ENCODE assay signal across 31 cellular contexts in the genomic region with DNA sequence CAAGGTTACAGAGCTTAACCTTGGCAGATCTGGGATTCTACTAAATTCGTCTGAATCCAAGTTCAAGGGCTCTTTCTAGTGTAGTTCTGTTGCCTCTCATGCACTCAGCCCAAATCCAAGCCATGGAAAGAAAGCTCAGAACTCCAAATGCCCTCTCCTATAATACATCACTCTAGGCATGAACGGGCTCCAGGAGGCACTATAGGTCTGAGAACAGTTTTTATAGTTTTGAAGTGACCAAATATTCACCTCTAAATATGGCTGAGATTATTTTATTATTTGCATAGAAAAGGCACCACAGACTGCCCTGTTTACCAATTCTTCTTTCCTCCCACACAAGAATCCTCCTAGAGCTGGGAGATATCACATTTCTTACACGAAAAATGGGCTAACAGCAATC.
DNase-seq lines count a peak whose midpoint lies in the region; ATAC-seq, FAIRE-seq and TF ChIP-seq lines count a peak whose summit lies in the region.
"Had no signal": no experiment of that assay in that cellular context is flagged by ENCODE, and none has a peak within 500 bp of the region (broad histone marks: within the 10 kb centered on the region; RNA-seq: fewer than 3 reads in every experiment).

No MANE protein-coding gene starts in this region.

- H3K36me3 ChIP-seq in keratinocyte (ENCODE audit: control insufficient read depth in 2 of 2, extremely low read depth in 1 of 2, insufficient read depth in 2 of 2, low read length in 2 of 2) = no peaks in the 10 kb centered on the region
- H3K36me3 ChIP-seq in ascending aorta = no peaks in the 10 kb centered on the region
- H3K36me3 ChIP-seq in aorta (ENCODE audit: control insufficient read depth in 1 of 2, insufficient read depth in 2 of 2, low read length in 1 of 2) = no peaks in the 10 kb centered on the region
- H3K36me3 ChIP-seq: BE2C, HAP-1, ovary, right atrium auricular region, spleen, thyroid gland, vagina had no signal

- no peaks in the 10 kb centered on the region for H3K9me1 ChIP-seq in keratinocyte (ENCODE audit: control insufficient read depth, extremely low read depth, insufficient read depth, low read length)

- H3K27me3 ChIP-seq in keratinocyte (ENCODE audit: control insufficient read depth, extremely low read depth, insufficient read depth, low read length) = no peaks in the 10 kb centered on the region
- no peaks in the 10 kb centered on the region for H3K27me3 ChIP-seq in ascending aorta
- no peaks in the 10 kb centered on the region for H3K27me3 ChIP-seq in right cardiac atrium (ENCODE audit: control insufficient read depth, insufficient read depth)
- H3K27me3 ChIP-seq in aorta (ENCODE audit: control insufficient read depth in 1 of 2, insufficient read depth in 2 of 2, low read length in 1 of 2) = no peaks in the 10 kb centered on the region
- H3K27me3 ChIP-seq: BE2C, ovary, right atrium auricular region, spleen, thyroid gland, vagina had no signal

- no peaks in the 10 kb centered on the region for H3K9me3 ChIP-seq in keratinocyte (ENCODE audit: control insufficient read depth, low read depth, low read length)
- H3K9me3 ChIP-seq in ascending aorta = no peaks in the 10 kb centered on the region
- no peaks in the 10 kb centered on the region for H3K9me3 ChIP-seq in right cardiac atrium (ENCODE audit: control insufficient read depth, low read length)
- no peaks in the 10 kb centered on the region for H3K9me3 ChIP-seq in aorta (ENCODE audit: control insufficient read depth, low read length)
- H3K9me3 ChIP-seq: BE2C, HAP-1, ovary, right atrium auricular region, spleen, thyroid gland, vagina had no signal

- no peak overlapping the region for H3K4me3 ChIP-seq in keratinocyte (ENCODE audit: control insufficient read depth in 2 of 3, extremely low read depth in 1 of 3, insufficient read depth in 2 of 3, low read depth in 1 of 3, low read length in 3 of 3)
- H3K4me3 ChIP-seq in ascending aorta = no peak overlapping the region
- H3K4me3 ChIP-seq in right cardiac atrium (ENCODE audit: low read length) = no peak overlapping the region
- no peak overlapping the region for H3K4me3 ChIP-seq in aorta (ENCODE audit: low read length in 2 of 2)
- H3K4me3 ChIP-seq: HAP-1, ovary, right atrium auricular region, SK-N-MC, spleen, thyroid gland, vagina had no signal

- no peak for FAIRE-seq in keratinocyte (lab: Jason Lieb, UNC)
- FAIRE-seq: endothelial cell of umbilical vein, G401.6 had no signal

- dilution Hi-C loops in keratinocyte (cut with MboI; ENCODE audit: extremely low pct_ligation_motif_present, low sequenced_read_pairs) = no loop called here

- peak; percentile 35; the same call in 1 of the 2 replicates for TF ChIP-seq CTCF in 22Rv1 (IDR thresholded peaks at IDR 0.05)
- TF ChIP-seq CTCF in LNCAP (IDR thresholded peaks at IDR 0.05) = peak; percentile 49
- TF ChIP-seq CTCF in keratinocyte (optimal IDR thresholded peaks at IDR 0.05 in 1 of 3, IDR thresholded peaks at IDR 0.05 in 1 of 3, conservative IDR thresholded peaks at IDR 0.05 in 1 of 3; ENCODE audit: extremely low read depth in 1 of 3, insufficient read depth in 2 of 3, low read length in 3 of 3) = peak in 2 of 3 experiments; percentile 9 to 13
- TF ChIP-seq CTCF in ascending aorta (IDR thresholded peaks at IDR 0.05) = no peak

- no peak overlapping the region for H2AFZ ChIP-seq in keratinocyte (ENCODE audit: control insufficient read depth, low read length)

- H3K79me2 ChIP-seq in keratinocyte (ENCODE audit: control insufficient read depth, insufficient read depth, low read length) = no peaks in the 10 kb centered on the region

- H3K4me1 ChIP-seq in keratinocyte (ENCODE audit: control insufficient read depth, extremely low read depth, insufficient read depth, low read length) = peaks cover 12% of the 10 kb centered on the region
- H3K4me1 ChIP-seq in ascending aorta = no peaks in the 10 kb centered on the region
- H3K4me1 ChIP-seq in right cardiac atrium (ENCODE audit: control insufficient read depth, insufficient read depth, low read length) = no peaks in the 10 kb centered on the region
- no peaks in the 10 kb centered on the region for H3K4me1 ChIP-seq in aorta (ENCODE audit: control insufficient read depth in 1 of 2, insufficient read depth in 2 of 2, low read length in 2 of 2)
- H3K4me1 ChIP-seq: BE2C, HAP-1, right atrium auricular region, spleen, thyroid gland, vagina had no signal

- H3K9ac ChIP-seq in keratinocyte (ENCODE audit: control insufficient read depth, extremely low read depth, insufficient read depth, low read length) = no peak overlapping the region

- WGBS in right cardiac atrium = 55% methylated on average over 3 of the region's 3 CpGs
- 41 to 49% methylated on average over 3 of the region's 3 CpGs for WGBS in aorta, 2 donors

- H4K20me1 ChIP-seq in keratinocyte (ENCODE audit: control insufficient read depth, extremely low read depth, insufficient read depth, low read length) = no peaks in the 10 kb centered on the region

- H3K27ac ChIP-seq in 22Rv1 (no peak overlapping the region), keratinocyte (ENCODE audit: control insufficient read depth, insufficient read depth, low read length) (no peak overlapping the region), ascending aorta (no peak overlapping the region), right cardiac atrium (ENCODE audit: low read length) (no peak overlapping the region), aorta (ENCODE audit: low read depth in 1 of 2, low read length in 2 of 2) (no peak overlapping the region)
- H3K27ac ChIP-seq: HL-60, ovary, right atrium auricular region, SK-N-MC, spleen, thyroid gland, vagina had no signal

- DNase-seq in keratinocyte (ENCODE audit: low read depth, low spot score) (no peak), ascending aorta (ENCODE audit: low spot score in 2 of 2) (no peak), right cardiac atrium (no peak), aorta (no peak)
- DNase-seq: ACHN; activated CD4-positive, alpha-beta T cell treated with anti-CD3 and anti-CD28 coated beads, Interleukin-2, amount 50 U/mL, for 48 hours; activated T-cell treated with anti-CD3 and anti-CD28 coated beads, Interleukin-2, amount 50 U/mL, for 48 hours; BE2C; CD8-positive, alpha-beta memory T cell; hippocampal formation; mammary epithelial cell; NCI-H1436 treated with DMSO at 0.1 percent for 48 hours; NCI-H2107; ovary; spleen; stimulated activated CD4-positive, alpha-beta T cell treated with anti-CD3 and anti-CD28 coated beads, Interleukin-2, amount 100 ng/mL, for 24 hours; stimulated activated naive CD8-positive, alpha-beta T cell treated with anti-CD3 and anti-CD28 coated beads, Interleukin-15, amount 100 ng/mL, for 72 hours; T-helper 17 cell; thyroid gland had no signal

- intact Hi-C loops in ascending aorta (cut with DNase I) = no loop called here
- intact Hi-C loops in right cardiac atrium (cut with DNase I) = no loop called here
- intact Hi-C loops in aorta (cut with DNase I) = no loop called here

- ATAC-seq in SK-N-SH treated with all-trans-retinoic acid at 6 μM for 48 hours (peak; percentile 23; the same call in 2 of the 3 replicates), GM19351 (IDR thresholded peaks at IDR 0.05; ENCODE audit: unreplicated experiment) (no peak), right cardiac atrium (no peak), aorta (ENCODE audit: low FRiP score) (no peak)
- ATAC-seq: activated CD4-positive, CD25-positive, alpha-beta regulatory T cell treated with anti-CD3 and anti-CD28 coated beads, Interleukin-2, amount 50 U/mL, for 24 hours; stimulated activated naive CD8-positive, alpha-beta T cell treated with anti-CD3 and anti-CD28 coated beads, Interleukin-15, amount 100 ng/mL, for 72 hours; T-helper 17 cell had no signal

- no peak overlapping the region for H3K4me2 ChIP-seq in keratinocyte (ENCODE audit: control insufficient read depth, extremely low read depth, insufficient read depth, low read depth, low read length)

TF ChIP-seq in SK-N-SH treated with all-trans-retinoic acid at 6 μM for 48 hours, 23 proteins besides CTCF, POLR2A, EP300 and RAD21 (continues in another document):
- TF ChIP-seq BACH2 (CRISPR knock-in tag; IDR thresholded peaks at IDR 0.05; ENCODE audit: borderline replicate concordance) (no peak), ESRRG (CRISPR knock-in tag; IDR thresholded peaks at IDR 0.05) (no peak), OSR1 (CRISPR knock-in tag; IDR thresholded peaks at IDR 0.05) (no peak), TCF4 (CRISPR knock-in tag; IDR thresholded peaks at IDR 0.05; ENCODE audit: borderline replicate concordance) (no peak), ZNF8 (CRISPR knock-in tag; IDR thresholded peaks at IDR 0.05) (no peak), ARNTL (CRISPR knock-in tag; IDR thresholded peaks at IDR 0.05; ENCODE audit: borderline replicate concordance, low read depth) (no peak), ZNF565 (CRISPR knock-in tag; conservative IDR thresholded peaks at IDR 0.05; ENCODE audit: low read depth) (no peak), PATZ1 (CRISPR knock-in tag; IDR thresholded peaks at IDR 0.05; ENCODE audit: borderline replicate concordance) (no peak), CSDC2 (CRISPR knock-in tag; IDR thresholded peaks at IDR 0.05) (no peak)
- TF ChIP-seq, protein P1, sequence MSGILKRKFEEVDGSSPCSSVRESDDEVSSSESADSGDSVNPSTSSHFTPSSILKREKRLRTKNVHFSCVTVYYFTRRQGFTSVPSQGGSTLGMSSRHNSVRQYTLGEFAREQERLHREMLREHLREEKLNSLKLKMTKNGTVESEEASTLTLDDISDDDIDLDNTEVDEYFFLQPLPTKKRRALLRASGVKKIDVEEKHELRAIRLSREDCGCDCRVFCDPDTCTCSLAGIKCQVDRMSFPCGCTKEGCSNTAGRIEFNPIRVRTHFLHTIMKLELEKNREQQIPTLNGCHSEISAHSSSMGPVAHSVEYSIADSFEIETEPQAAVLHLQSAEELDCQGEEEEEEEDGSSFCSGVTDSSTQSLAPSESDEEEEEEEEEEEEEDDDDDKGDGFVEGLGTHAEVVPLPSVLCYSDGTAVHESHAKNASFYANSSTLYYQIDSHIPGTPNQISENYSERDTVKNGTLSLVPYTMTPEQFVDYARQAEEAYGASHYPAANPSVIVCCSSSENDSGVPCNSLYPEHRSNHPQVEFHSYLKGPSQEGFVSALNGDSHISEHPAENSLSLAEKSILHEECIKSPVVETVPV (CRISPR knock-in tag; IDR thresholded peaks at IDR 0.05) = no peak

Comparison
In these comparisons a context has a peak if more than half of its experiments do, and no peak if none do; other contexts are left out.
1. CTCF ChIP-seq: peak in 22Rv1 (single experiment), LNCAP (single experiment) and keratinocyte (2 of 3); none in ascending aorta (0 of 3).